In genomic region chr20:59633646-59634045, GRCh38 we compare ENCODE assay signal across 31 cellular contexts. TPM values are rescaled to one million over a fixed set of nuclear protein-coding genes. Genes with fewer than 3 reads are reported as not detected.
"Had no signal": no experiment of that assay in that cellular context is flagged by ENCODE, and none has a peak within 500 bp of the region (broad histone marks: within the 10 kb centered on the region; RNA-seq: fewer than 3 reads in every experiment).

No MANE protein-coding gene starts in this region.

- H3K4me3 ChIP-seq: adrenal gland, MG63, SJSA1 had no signal

- H3K4me2 ChIP-seq: SK-N-SH had no signal

- H3K4me1 ChIP-seq: adrenal gland, SJSA1 had no signal

- H3K27me3 ChIP-seq: adrenal gland, SJSA1 had no signal

- FAIRE-seq: astrocyte, bronchial epithelial cell had no signal

- H3K9me2 ChIP-seq: SK-N-SH had no signal

- H3K9me3 ChIP-seq: adrenal gland, MG63, SJSA1, SK-N-SH had no signal

- DNase-seq: activated CD4-positive, alpha-beta T cell treated with anti-CD3 and anti-CD28 coated beads, Interleukin-2, amount 10 ng/mL, durations not matched to agents 24 days and 14 days; activated CD4-positive, alpha-beta T cell treated with anti-CD3 and anti-CD28 coated beads, Interleukin-2, amount 50 U/mL, for 4 hours; activated CD8-positive, alpha-beta T cell treated with anti-CD3 and anti-CD28 coated beads for 36 hours; activated gamma-delta T cell treated with Interleukin-2 at 50 U/mL for 16 hours; activated naive CD4-positive, alpha-beta T cell treated with anti-CD3 and anti-CD28 coated beads for 36 hours; activated T-cell treated with anti-CD3 and anti-CD28 coated beads, Interleukin-2, amount 50 U/mL, for 1 hour; adrenal gland; caudate nucleus; cerebellar nuclear complex; Kasumi-1; MG63; NCI-H1048; NCI-H1105 treated with DMSO at 0.1 percent for 48 hours; NCI-H1436 treated with DMSO at 0.1 percent for 48 hours; NCI-H1694 treated with DMSO at 0.1 percent for 48 hours; NCI-H2029; NCI-H345; NCI-H524 treated with DMSO at 0.1 percent for 48 hours; SHP77; SK-N-SH; SW 1271; T1000 had no signal

- H3K36me3 ChIP-seq: adrenal gland, MG63, SJSA1 had no signal

- H3K9ac ChIP-seq: SK-N-SH had no signal

- H3K27ac ChIP-seq: adrenal gland, SJSA1 had no signal

RNA-seq across cellular contexts. Expression of gene PHACTR3, which starts 29.3 kb away (rescaled TPM):
- total RNA-seq: activated CD4-positive, alpha-beta T cell treated with anti-CD3 and anti-CD28 coated beads, Interleukin-2, amount 10 ng/mL, durations not matched to agents 24 days and 14 days; activated CD8-positive, alpha-beta memory T cell treated with anti-CD3 and anti-CD28 coated beads for 36 hours; activated CD8-positive, alpha-beta T cell treated with anti-CD3 and anti-CD28 coated beads for 36 hours; activated naive CD4-positive, alpha-beta T cell treated with anti-CD3 and anti-CD28 coated beads for 36 hours; activated naive CD4-positive, alpha-beta T cell treated with anti-CD3 and anti-CD28 coated beads, Interleukin-2, amount 50 U/mL, for 72 hours; activated T-helper 2 cell treated with anti-CD3 and anti-CD28 coated beads, Interferon-gamma antibody, Interleukin-2, Interleukin-4, amounts not matched to agents 10 μg/mL and 5 μg/mL and 100 μg/mL, durations not matched to agents 14 hours and 24 hours and 36 hours; NCI-H460; SJSA1; T-helper 1 cell treated with Interleukin-12 subunit alpha and Interleukin-12 subunit beta and Interleukin-4 antibody, amounts not matched to agents 30 ng/mL and 1 ng/mL, for 36 hours; T-helper 2 cell treated with Interferon-gamma antibody and Interleukin-4, amounts not matched to agents 100 ng/mL and 5 ng/mL, for 36 hours had no signal
